In the genomic region with DNA sequence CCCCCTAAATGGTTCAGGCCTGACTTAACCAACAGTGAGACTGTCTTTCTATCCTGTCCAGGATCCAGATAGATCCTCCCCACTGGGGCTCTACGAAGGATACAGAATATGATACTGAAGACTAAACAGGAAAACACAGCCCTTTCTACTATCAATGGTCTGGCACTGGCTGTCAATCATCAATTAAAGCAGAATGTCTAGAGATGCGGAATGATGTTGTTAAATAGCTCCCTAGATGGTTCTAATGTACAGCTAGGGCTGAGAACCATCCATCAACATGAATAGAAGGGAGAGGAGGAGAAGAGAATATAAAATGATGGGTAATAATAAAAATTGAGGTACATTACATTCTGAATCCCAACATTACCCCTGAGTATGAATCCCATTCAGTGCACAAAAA, we compare ENCODE assay signal across 27 cellular contexts.
"Had no signal": no experiment of that assay in that cellular context is flagged by ENCODE, and none has a peak within 500 bp of the region (broad histone marks: within the 10 kb centered on the region; RNA-seq: fewer than 3 reads in every experiment).

No MANE protein-coding gene starts in this region.

- H3K9me3 Mint-ChIP-seq: naive B cell; naive thymus-derived CD8-positive, alpha-beta T cell; natural killer cell treated with Interleukin-12 subunit alpha and Interleukin-12 subunit beta and Interleukin-15 and Interleukin-18, amount 100 ng/mL, for 72 hours; stimulated activated effector memory CD8-positive, alpha-beta T cell treated with anti-CD3 and anti-CD28 coated beads, Interleukin-12 subunit alpha, Interleukin-12 subunit beta, amount 100 ng/mL, for 72 hours; stimulated activated naive B cell treated with anti-CD40 and anti-IgM and Interleukin-4, amounts not matched to agents 10 μg/mL and 1 μg/mL and 100 μg/mL, for 72 hours; stimulated activated naive CD8-positive, alpha-beta T cell treated with anti-CD3 and anti-CD28 coated beads, Interleukin-15, Interleukin-2, amounts not matched to agents 100 ng/mL and 50 ng/mL, for 24 hours had no signal

- H3K4me3 ChIP-seq: pancreas, prostate gland, right lobe of liver, sigmoid colon, stomach, thoracic aorta, thyroid gland, tibial nerve, upper lobe of left lung, vagina had no signal

- H3K27me3 ChIP-seq: neutrophil, pancreas, right lobe of liver, sigmoid colon, stomach, thyroid gland, tibial nerve, upper lobe of left lung, vagina had no signal

- H3K27ac ChIP-seq: neutrophil, pancreas, prostate gland, right lobe of liver, sigmoid colon, stomach, thoracic aorta, thyroid gland, tibial nerve, upper lobe of left lung, vagina had no signal

- H3K4me3 Mint-ChIP-seq: naive B cell; naive thymus-derived CD8-positive, alpha-beta T cell; natural killer cell treated with Interleukin-12 subunit alpha and Interleukin-12 subunit beta and Interleukin-15 and Interleukin-18, amount 100 ng/mL, for 72 hours; neural crest cell; stimulated activated effector memory CD8-positive, alpha-beta T cell treated with anti-CD3 and anti-CD28 coated beads, Interleukin-12 subunit alpha, Interleukin-12 subunit beta, amount 100 ng/mL, for 72 hours; stimulated activated naive B cell treated with anti-CD40 and anti-IgM and Interleukin-4, amounts not matched to agents 10 μg/mL and 1 μg/mL and 100 μg/mL, for 72 hours; stimulated activated naive CD8-positive, alpha-beta T cell treated with anti-CD3 and anti-CD28 coated beads, Interleukin-15, Interleukin-2, amounts not matched to agents 100 ng/mL and 50 ng/mL, for 24 hours had no signal

- H3K36me3 ChIP-seq: neutrophil, pancreas, prostate gland, right lobe of liver, sigmoid colon, stomach, thoracic aorta, thyroid gland, tibial nerve, upper lobe of left lung, vagina had no signal

- H3K27me3 Mint-ChIP-seq: stimulated activated naive B cell treated with anti-CD40 and anti-IgM and Interleukin-4, amounts not matched to agents 10 μg/mL and 1 μg/mL and 100 μg/mL, for 72 hours had no signal

- DNase-seq: naive B cell; naive thymus-derived CD8-positive, alpha-beta T cell; occipital lobe; pancreas; right cardiac atrium; right lobe of liver; sigmoid colon; small intestine; stimulated activated CD4-positive, alpha-beta T cell treated with anti-CD3 and anti-CD28 coated beads, Interleukin-15, amount 100 ng/mL, for 24 hours; stimulated activated CD4-positive, alpha-beta T cell treated with anti-CD3 and anti-CD28 coated beads, Interleukin-2, amount 100 ng/mL, for 24 hours; stimulated activated CD4-positive, alpha-beta T cell treated with anti-CD3 and anti-CD28 coated beads, Interleukin-2, amount 100 ng/mL, for 48 hours; stimulated activated CD4-positive, alpha-beta T cell treated with anti-CD3 and anti-CD28 coated beads, Interleukin-4, amount 100 ng/mL, for 24 hours; stimulated activated naive B cell treated with anti-CD40 and anti-IgM and Interleukin-4, amounts not matched to agents 10 μg/mL and 1 μg/mL and 100 μg/mL, for 72 hours; stimulated activated naive CD4-positive, alpha-beta T cell treated with Interleukin-2 at 50 U/mL for 16 hours; stomach; thyroid gland; trophoblast cell; upper lobe of left lung had no signal

- H3K27ac Mint-ChIP-seq: naive B cell; naive thymus-derived CD8-positive, alpha-beta T cell; natural killer cell treated with Interleukin-12 subunit alpha and Interleukin-12 subunit beta and Interleukin-15 and Interleukin-18, amount 100 ng/mL, for 72 hours; stimulated activated effector memory CD8-positive, alpha-beta T cell treated with anti-CD3 and anti-CD28 coated beads, Interleukin-12 subunit alpha, Interleukin-12 subunit beta, amount 100 ng/mL, for 72 hours; stimulated activated naive B cell treated with anti-CD40 and anti-IgM and Interleukin-4, amounts not matched to agents 10 μg/mL and 1 μg/mL and 100 μg/mL, for 72 hours; stimulated activated naive CD8-positive, alpha-beta T cell treated with anti-CD3 and anti-CD28 coated beads, Interleukin-15, Interleukin-2, amounts not matched to agents 100 ng/mL and 50 ng/mL, for 24 hours had no signal

- H3K4me1 ChIP-seq: pancreas, prostate gland, right lobe of liver, sigmoid colon, stomach, thyroid gland, tibial nerve, upper lobe of left lung, vagina had no signal

- H3K36me3 Mint-ChIP-seq: naive B cell; natural killer cell treated with Interleukin-12 subunit alpha and Interleukin-12 subunit beta and Interleukin-15 and Interleukin-18, amount 100 ng/mL, for 72 hours; stimulated activated effector memory CD8-positive, alpha-beta T cell treated with anti-CD3 and anti-CD28 coated beads, Interleukin-12 subunit alpha, Interleukin-12 subunit beta, amount 100 ng/mL, for 72 hours; stimulated activated naive B cell treated with anti-CD40 and anti-IgM and Interleukin-4, amounts not matched to agents 10 μg/mL and 1 μg/mL and 100 μg/mL, for 72 hours had no signal

- H3K4me1 Mint-ChIP-seq: naive thymus-derived CD8-positive, alpha-beta T cell; stimulated activated effector memory CD8-positive, alpha-beta T cell treated with anti-CD3 and anti-CD28 coated beads, Interleukin-12 subunit alpha, Interleukin-12 subunit beta, amount 100 ng/mL, for 72 hours had no signal

- H3K9me3 ChIP-seq: neutrophil, pancreas, prostate gland, right lobe of liver, sigmoid colon, stomach, thoracic aorta, thyroid gland, tibial nerve, upper lobe of left lung, vagina had no signal
